Comparison of ENCODE assay signal across 20 cellular contexts in genomic region chr2:14558382-14558919, GRCh38.
"Had no signal": no experiment of that assay in that cellular context is flagged by ENCODE, and none has a peak within 500 bp of the region (broad histone marks: within the 10 kb centered on the region; RNA-seq: fewer than 3 reads in every experiment).

No MANE protein-coding gene starts in this region.

- H3K36me3 ChIP-seq: left lung, uterus, WERI-Rb-1 had no signal

- H3K27me3 ChIP-seq: left lung, testis, uterus had no signal

- H3K9me3 ChIP-seq: psoas muscle, testis, uterus had no signal

- DNase-seq: activated CD4-positive, alpha-beta T cell treated with anti-CD3 and anti-CD28 coated beads for 4 hours; activated CD8-positive, alpha-beta memory T cell treated with anti-CD3 and anti-CD28 coated beads, Interleukin-2, amount 50 U/mL, for 4 hours; activated CD8-positive, alpha-beta T cell treated with anti-CD3 and anti-CD28 coated beads for 36 hours; activated gamma-delta T cell treated with Interleukin-2 at 50 U/mL for 16 hours; activated T-cell treated with anti-CD3 and anti-CD28 coated beads, Interleukin-2, amount 50 U/mL, for 72 hours; caudate nucleus; effector CD4-positive, alpha-beta T cell; glutamatergic neuron; immature natural killer cell; left lung; nephron progenitor cell; psoas muscle; stimulated activated CD4-positive, alpha-beta T cell treated with anti-CD3 and anti-CD28 coated beads, Interleukin-4, amount 100 ng/mL, for 24 hours; stimulated activated naive CD8-positive, alpha-beta T cell treated with anti-CD3 and anti-CD28 coated beads, Interleukin-15, amount 100 ng/mL, for 72 hours; T-helper 9 cell; testis; uterus; WERI-Rb-1 had no signal

- H3K4me3 ChIP-seq: coronary artery, left lung, psoas muscle, testis, uterus had no signal

- H3K4me1 ChIP-seq: left lung, psoas muscle, testis, uterus had no signal

- H3K27ac ChIP-seq: coronary artery, left lung, psoas muscle, testis, uterus, WERI-Rb-1 had no signal

- ATAC-seq: activated CD8-positive, alpha-beta T cell treated with anti-CD3 and anti-CD28 coated beads for 36 hours; activated T-cell treated with anti-CD3 and anti-CD28 coated beads, Interleukin-2, amount 50 U/mL, for 72 hours; left lung; sciatic nerve; stimulated activated naive CD8-positive, alpha-beta T cell treated with anti-CD3 and anti-CD28 coated beads, Interleukin-15, amount 100 ng/mL, for 72 hours had no signal
